In genomic region chr1:52551476-52552235, GRCh38 we compare ENCODE assay signal across 8 cellular contexts. TPM values are rescaled to one million over a fixed set of nuclear protein-coding genes. Genes with fewer than 3 reads are reported as not detected.
A peak's percentile ranks its signal among the peaks of the same experiment; 100 is the strongest.
DNase-seq lines count a peak whose midpoint lies in the region; ATAC-seq and TF ChIP-seq lines count a peak whose summit lies in the region.

No MANE protein-coding gene starts in this region.

- WGBS in mesodermal cell (ENCODE audit: insufficient coverage in 2 of 2), 2 experiments, result 0 to 35% methylated on average over 4 to 9 of the region's 20 CpGs
- WGBS in testis, 2 donors, result 3 to 4% methylated on average over 20 of the region's 20 CpGs

- H3K9me3 ChIP-seq in AG04450 (ENCODE audit: control insufficient read depth, insufficient read depth, low read length) (peaks cover 3% of the 10 kb centered on the region; the same call in 1 of the 2 replicates), colonic mucosa (no peaks in the 10 kb centered on the region), mesodermal cell (ENCODE audit: control insufficient read depth, low read length) (no peaks in the 10 kb centered on the region), testis (no peaks in the 10 kb centered on the region)

- CTCF ChIA-PET in AG04450 (lab: Charles Lee), result no interaction called here

- H3K27me3 ChIP-seq in AG04450 (ENCODE audit: control insufficient read depth, insufficient read depth, low read length) (no peaks in the 10 kb centered on the region), colonic mucosa (no peaks in the 10 kb centered on the region), testis (no peaks in the 10 kb centered on the region)

- POLR2A ChIA-PET in AG04450 (lab: Yijun Ruan, JAX), result interaction anchor here (0.7 kb wide), 1 partner anchor 244 kb away, joined by 3 read pairs; no protein-coding TSS in a partner anchor

- TF ChIP-seq CTCF in AG04450 (IDR thresholded peaks at IDR 0.05; ENCODE audit: low read depth, low read length), result no peak
- TF ChIP-seq CTCF in colonic mucosa (IDR thresholded peaks at IDR 0.05), result no peak
- TF ChIP-seq CTCF in testis (IDR thresholded peaks at IDR 0.05), result no peak

- H3K9ac ChIP-seq in colonic mucosa (ENCODE audit: low read depth in 2 of 2, low read length in 2 of 2), result peak overlapping the region; percentile 90 to 93

- H3K4me3 ChIP-seq in AG04450 (ENCODE audit: low read depth, low read length) (peak overlapping the region; percentile 80), colonic mucosa (peak overlapping the region; percentile 92), mesodermal cell (ENCODE audit: extremely low read depth, insufficient read depth, low read length, poor library complexity, severe bottlenecking) (peak overlapping the region; percentile 93), testis (peak overlapping the region; percentile 87 to 100)

- intact Hi-C loops in colonic mucosa (cut with DNase I) (no loop called here), testis (cut with DNase I; ENCODE audit: low total_unique reads) (no loop called here)

- no peak for DNase-seq in AG04450 (ENCODE audit: low read depth, low spot score)
- peak; percentile 32 for DNase-seq in HS-5 (ENCODE audit: low read depth)
- peak in 4 of 5 experiments; percentile 14 to 70 (median 18) for DNase-seq in T-helper 2 cell
- peak; percentile 34 for DNase-seq in colonic mucosa
- DNase-seq in testis, result peak; percentile 52
- DNase-seq in AG08395 (ENCODE audit: low spot score), result no peak

- no peak for TF ChIP-seq POLR2A in testis (IDR thresholded peaks at IDR 0.05)

- H3K4me1 ChIP-seq in colonic mucosa, result peaks cover 4% of the 10 kb centered on the region
- peaks cover 13% of the 10 kb centered on the region for H3K4me1 ChIP-seq in mesodermal cell (ENCODE audit: control insufficient read depth, insufficient read depth, low read length, poor library complexity, severe bottlenecking)
- H3K4me1 ChIP-seq in testis, result peaks cover 15% of the 10 kb centered on the region

- H3K36me3 ChIP-seq in colonic mucosa, result no peaks in the 10 kb centered on the region
- no peaks in the 10 kb centered on the region for H3K36me3 ChIP-seq in mesodermal cell (ENCODE audit: control insufficient read depth, insufficient read depth, low read length)
- H3K36me3 ChIP-seq in testis (ENCODE audit: low read depth, missing control alignments), result no peaks in the 10 kb centered on the region

- H3K27ac ChIP-seq in AG04450 (ENCODE audit: low read depth, low read length), result peak overlapping the region; percentile 85
- no peak overlapping the region for H3K27ac ChIP-seq in colonic mucosa
- peak overlapping the region; percentile 96 for H3K27ac ChIP-seq in mesodermal cell (ENCODE audit: low read depth, low read length, severe bottlenecking)
- peak overlapping the region; percentile 90 to 99 for H3K27ac ChIP-seq in testis

- ATAC-seq in HG02970 (IDR thresholded peaks at IDR 0.05; ENCODE audit: low FRiP score, unreplicated experiment), result no peak

RNA-seq across cellular contexts. Expression of gene TUT4, which starts 1.2 kb away (rescaled TPM):
- polyA plus RNA-seq in AG04450 (2011; rRNA removed), result 29.3 and 30.0 TPM in 2 replicates
- 19.0 and 24.3 TPM in 2 replicates for polyA minus RNA-seq in AG04450 (2011; rRNA and poly(A)+ RNA removed)
- 10 to 100 TPM; 20.0 to 27.4 TPM for total RNA-seq in colonic mucosa
- polyA plus RNA-seq in mesodermal cell (2013, experiment 1 of 2), result 65.9 TPM
- polyA plus RNA-seq in mesodermal cell (2013, experiment 2 of 2), result 61.0 TPM
- total RNA-seq in testis, result 100 to 1,000 TPM; 136 to 146 TPM
- 63.3 TPM for polyA plus RNA-seq in testis (ENCODE audit: insufficient read depth, low read depth, low replicate concordance)

RNA-seq across cellular contexts. Expression of gene GPX7, which starts 50.5 kb away (rescaled TPM):
- polyA plus RNA-seq in AG04450 (2011; rRNA removed) (14.1 and 16.9 TPM in 2 replicates), testis (ENCODE audit: insufficient read depth, low read depth, low replicate concordance) (14.5 TPM)
- polyA minus RNA-seq in AG04450 (2011; rRNA and poly(A)+ RNA removed), result 6.8 and 9.3 TPM in 2 replicates
- total RNA-seq in colonic mucosa (1 to 10 TPM; 1.8 to 6.0 TPM), testis (10 to 100 TPM; 23.2 to 26.6 TPM)
- 78.3 TPM for polyA plus RNA-seq in mesodermal cell (2013, experiment 1 of 2)
- 71.3 TPM for polyA plus RNA-seq in mesodermal cell (2013, experiment 2 of 2)

Comparison
In these comparisons a context has a peak if more than half of its experiments do, and no peak if none do; other contexts are left out.
1. DNase-seq: peak in HS-5 (single experiment), T-helper 2 cell (4 of 5), colonic mucosa (single experiment) and testis (single experiment); none in AG04450 (single experiment) and AG08395 (single experiment).
2. RNA of gene TUT4, which starts 1.2 kb away (total RNA-seq): 136 to 146 TPM in testis; 20.0 to 27.4 TPM in colonic mucosa; every median in the first group is over 4 times any median in the second.
3. Peak in every context shown above with its lines, with median percentiles within 50 percentile points of each other: H3K4me3 ChIP-seq.